ENCODE assay signal across 1 cellular context in the genomic region with DNA sequence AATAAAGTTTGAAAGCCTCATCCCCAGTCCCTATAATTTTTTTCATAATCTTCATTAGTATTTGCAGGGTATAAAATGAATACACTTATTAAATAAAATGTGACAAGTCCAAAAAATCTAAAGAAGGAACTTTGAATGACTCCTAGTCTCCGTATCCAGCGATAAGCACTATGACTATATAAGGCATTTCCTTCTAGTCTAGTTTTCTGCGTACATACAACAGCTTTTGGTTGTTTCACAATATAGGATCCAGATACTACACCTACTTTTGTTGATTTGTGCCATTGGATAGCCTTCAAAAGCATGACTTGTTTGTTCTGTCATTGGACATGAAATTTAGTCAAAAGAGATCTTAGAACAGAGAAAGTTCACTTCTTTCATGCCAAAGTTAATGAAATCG.
TF ChIP-seq lines count a peak whose summit lies in the region.

No MANE protein-coding gene starts in this region.

TF ChIP-seq in HepG2, 621 proteins besides CTCF, POLR2A, EP300 and RAD21 (continued from another document):
- TF ChIP-seq, protein P1, sequence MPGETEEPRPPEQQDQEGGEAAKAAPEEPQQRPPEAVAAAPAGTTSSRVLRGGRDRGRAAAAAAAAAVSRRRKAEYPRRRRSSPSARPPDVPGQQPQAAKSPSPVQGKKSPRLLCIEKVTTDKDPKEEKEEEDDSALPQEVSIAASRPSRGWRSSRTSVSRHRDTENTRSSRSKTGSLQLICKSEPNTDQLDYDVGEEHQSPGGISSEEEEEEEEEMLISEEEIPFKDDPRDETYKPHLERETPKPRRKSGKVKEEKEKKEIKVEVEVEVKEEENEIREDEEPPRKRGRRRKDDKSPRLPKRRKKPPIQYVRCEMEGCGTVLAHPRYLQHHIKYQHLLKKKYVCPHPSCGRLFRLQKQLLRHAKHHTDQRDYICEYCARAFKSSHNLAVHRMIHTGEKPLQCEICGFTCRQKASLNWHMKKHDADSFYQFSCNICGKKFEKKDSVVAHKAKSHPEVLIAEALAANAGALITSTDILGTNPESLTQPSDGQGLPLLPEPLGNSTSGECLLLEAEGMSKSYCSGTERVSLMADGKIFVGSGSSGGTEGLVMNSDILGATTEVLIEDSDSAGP (CRISPR knock-in tag; IDR thresholded peaks at IDR 0.05; ENCODE audit: borderline replicate concordance), result no peak
TF ChIP-seq in HepG2: peak in this region for 1.
